Comparison of ENCODE assay signal across 19 cellular contexts in genomic region chr1:34066921-34067603, GRCh38.
A peak's percentile ranks its signal among the peaks of the same experiment; 100 is the strongest.
DNase-seq lines count a peak whose midpoint lies in the region; ATAC-seq, FAIRE-seq and TF ChIP-seq lines count a peak whose summit lies in the region.
"Had no signal": no experiment of that assay in that cellular context is flagged by ENCODE, and none has a peak within 500 bp of the region (broad histone marks: within the 10 kb centered on the region; RNA-seq: fewer than 3 reads in every experiment).

No MANE protein-coding gene starts in this region.

- H4K20me1 ChIP-seq in IMR-90 (ENCODE audit: insufficient read depth, low read length): no peaks in the 10 kb centered on the region
- H4K20me1 ChIP-seq: BLaER1 had no signal

- H3K36me3 ChIP-seq in IMR-90 (ENCODE audit: control insufficient read depth, insufficient read depth, low read length): no peaks in the 10 kb centered on the region
- no peaks in the 10 kb centered on the region for H3K36me3 ChIP-seq in bronchial epithelial cell (ENCODE audit: control insufficient read depth, insufficient read depth, low read length)
- H3K36me3 ChIP-seq: BLaER1, stomach had no signal

- H2AFZ ChIP-seq in IMR-90 (replicated peaks; ENCODE audit: low read length, poor library complexity): no peak overlapping the region

- dilution Hi-C loops in IMR-90 (cut with HindIII; ENCODE audit: low sequenced_read_pairs, unreplicated experiment): no loop called here

- TF ChIP-seq POLR2A in IMR-90 (IDR thresholded peaks at IDR 0.05; ENCODE audit: low read depth, low read length): no peak

- H3K27ac Mint-ChIP-seq in CD4-positive, alpha-beta T cell: no peak overlapping the region
- H3K27ac Mint-ChIP-seq: activated naive CD4-positive, alpha-beta T cell treated with anti-CD3 and anti-CD28 coated beads, Interleukin-2, amount 50 U/mL, for 24 hours; mesothelial cell of epicardium had no signal

- no peaks in the 10 kb centered on the region for H3K4me1 Mint-ChIP-seq in CD4-positive, alpha-beta T cell (ENCODE audit: low read depth)
- H3K4me1 Mint-ChIP-seq: activated naive CD4-positive, alpha-beta T cell treated with anti-CD3 and anti-CD28 coated beads, Interleukin-2, amount 50 U/mL, for 24 hours; mesothelial cell of epicardium had no signal

- in situ Hi-C loops in IMR-90 (cut with MboI; ENCODE audit: low sequenced_read_pairs): no loop called here

- H3K56ac ChIP-seq in IMR-90 (ENCODE audit: extremely low read depth, insufficient read depth, low read length): no peak overlapping the region

- H2AK9ac ChIP-seq in IMR-90 (replicated peaks; ENCODE audit: low read depth, low read length, poor library complexity): no peak overlapping the region

- H3K36me3 Mint-ChIP-seq in CD4-positive, alpha-beta T cell (ENCODE audit: low read depth): no peaks in the 10 kb centered on the region
- H3K36me3 Mint-ChIP-seq: activated naive CD4-positive, alpha-beta T cell treated with anti-CD3 and anti-CD28 coated beads, Interleukin-2, amount 50 U/mL, for 24 hours; mesothelial cell of epicardium had no signal

- no TSS peak for BruUV-seq in IMR-90 (replicated peaks; lab: Mats Ljungman, UMichigan)

- no peak overlapping the region for H2AK5ac ChIP-seq in IMR-90 (ENCODE audit: low read depth, low read length)

- no peak overlapping the region for H4K8ac ChIP-seq in IMR-90 (ENCODE audit: low read depth in 2 of 2, low read length in 2 of 2)

- H2BK120ac ChIP-seq in IMR-90 (ENCODE audit: low read depth, low read length): no peak overlapping the region

- DNase-seq in AG20443 (ENCODE audit: low spot score) (peak; percentile 92), IMR-90 (peak; percentile 33), bronchial epithelial cell (ENCODE audit: low read depth) (peak; percentile 11), renal cortical epithelial cell (ENCODE audit: low read depth) (peak; percentile 16), NCI-H187 treated with DMSO at 0.1 percent for 48 hours (lab: John Stamatoyannopoulos, UW) (no peak)
- no peak for DNase-seq in CD4-positive, alpha-beta T cell
- DNase-seq: activated CD4-positive, alpha-beta T cell treated with anti-CD3 and anti-CD28 coated beads, Interleukin-2, amount 50 U/mL, for 1 hour; activated T-cell treated with anti-CD3 and anti-CD28 coated beads for 4 hours; NCI-H1092 treated with DMSO at 0.1 percent for 48 hours; NCI-H82; right cardiac atrium; stimulated activated CD4-positive, alpha-beta T cell treated with anti-CD3 and anti-CD28 coated beads, Interleukin-2, amount 100 ng/mL, for 24 hours; stomach had no signal

- H3K9me3 ChIP-seq in IMR-90 (ENCODE audit: control insufficient read depth, insufficient read depth, low read length): peaks cover 18% of the 10 kb centered on the region
- H3K9me3 ChIP-seq in CD4-positive, alpha-beta T cell (ENCODE audit: control insufficient read depth, low read length): no peaks in the 10 kb centered on the region
- H3K9me3 ChIP-seq: stomach had no signal

- H3K9me3 Mint-ChIP-seq in CD4-positive, alpha-beta T cell: no peaks in the 10 kb centered on the region
- H3K9me3 Mint-ChIP-seq: activated naive CD4-positive, alpha-beta T cell treated with anti-CD3 and anti-CD28 coated beads, Interleukin-2, amount 50 U/mL, for 24 hours had no signal

- POLR2A ChIA-PET in IMR-90 (lab: Charles Lee; ENCODE audit: unreplicated experiment): no interaction called here
- POLR2A ChIA-PET in CD4-positive, alpha-beta T cell (lab: Charles Lee): no interaction called here

- no peaks in the 10 kb centered on the region for H3K79me1 ChIP-seq in IMR-90 (ENCODE audit: low read depth in 1 of 2, low read length in 2 of 2)

- no peak for FAIRE-seq in bronchial epithelial cell (lab: Jason Lieb, UNC)

- H3K14ac ChIP-seq in IMR-90 (replicated peaks; ENCODE audit: low read depth, low read length): no peak overlapping the region

- no peaks in the 10 kb centered on the region for H3K9me1 ChIP-seq in IMR-90 (ENCODE audit: insufficient read depth, low read length)

- CTCF ChIA-PET in IMR-90 (lab: Yijun Ruan, JAX): no interaction called here
- CTCF ChIA-PET in CD4-positive, alpha-beta T cell (lab: Charles Lee): no interaction called here

- TF ChIP-seq CTCF in IMR-90 (conservative IDR thresholded peaks at IDR 0.05; ENCODE audit: low read depth, low read length) (no peak), bronchial epithelial cell (IDR thresholded peaks at IDR 0.05; ENCODE audit: insufficient read depth, low read length, severe bottlenecking) (no peak)
- TF ChIP-seq CTCF in CD4-positive, alpha-beta T cell (IDR thresholded peaks at IDR 0.05): no peak

- no peak overlapping the region for H3K4me3 Mint-ChIP-seq in CD4-positive, alpha-beta T cell
- H3K4me3 Mint-ChIP-seq: activated naive CD4-positive, alpha-beta T cell treated with anti-CD3 and anti-CD28 coated beads, Interleukin-2, amount 50 U/mL, for 24 hours; mesothelial cell of epicardium had no signal

- no peak for TF ChIP-seq RAD21 in IMR-90 (IDR thresholded peaks at IDR 0.05; ENCODE audit: low read length)

- WGBS in IMR-90 (ENCODE audit: extremely low coverage in 2 of 2, insufficient read length in 1 of 2), 2 experiments: no CpG with 5 or more reads among the region's 6 CpGs

- intact Hi-C loops in IMR-90 (cut with micrococcal nuclease): no loop called here
- intact Hi-C loops in CD4-positive, alpha-beta T cell (cut with DNase I, micrococcal nuclease): no loop called here

- no peak overlapping the region for H3K9ac ChIP-seq in IMR-90 (ENCODE audit: low read depth, low read length)
- H3K9ac ChIP-seq: BLaER1 had no signal

- no peak overlapping the region for H4K5ac ChIP-seq in IMR-90 (ENCODE audit: low read depth, low read length)

- no peaks in the 10 kb centered on the region for H3K4me1 ChIP-seq in IMR-90 (ENCODE audit: control insufficient read depth, insufficient read depth, low read length)
- H3K4me1 ChIP-seq: BLaER1, stomach had no signal

- H3K27me3 Mint-ChIP-seq in CD4-positive, alpha-beta T cell: peaks cover 35% of the 10 kb centered on the region

- H3K27ac ChIP-seq in IMR-90 (ENCODE audit: insufficient read depth, low read length): no peak overlapping the region
- no peak overlapping the region for H3K27ac ChIP-seq in CD4-positive, alpha-beta T cell (ENCODE audit: low read depth, low read length)
- H3K27ac ChIP-seq: BLaER1, stomach had no signal

- ATAC-seq in IMR-90 (ENCODE audit: low read depth) (peak; percentile 85), HG03520 (IDR thresholded peaks at IDR 0.05; ENCODE audit: unreplicated experiment) (no peak), HG02870 (IDR thresholded peaks at IDR 0.05; ENCODE audit: unreplicated experiment) (no peak)
- no peak for ATAC-seq in CD4-positive, alpha-beta T cell (ENCODE audit: poor library complexity)
- ATAC-seq: Panc1, right cardiac atrium had no signal

- H2BK15ac ChIP-seq in IMR-90 (ENCODE audit: low read depth, low read length): no peak overlapping the region

- H3K4ac ChIP-seq in IMR-90 (ENCODE audit: low read depth, low read length): no peak overlapping the region

- no peak overlapping the region for H4K91ac ChIP-seq in IMR-90 (ENCODE audit: insufficient read depth, low read depth, low read length)

- H2BK5ac ChIP-seq in IMR-90 (ENCODE audit: low read depth, low read length, poor library complexity, severe bottlenecking): no peak overlapping the region

- no peak overlapping the region for H3K23ac ChIP-seq in IMR-90 (ENCODE audit: low read depth, low read length)

- no peaks in the 10 kb centered on the region for H3K27me3 ChIP-seq in IMR-90 (ENCODE audit: control insufficient read depth, insufficient read depth, low read length)
- H3K27me3 ChIP-seq in bronchial epithelial cell (ENCODE audit: control insufficient read depth, insufficient read depth, low read length): no peaks in the 10 kb centered on the region
- peaks cover 3% of the 10 kb centered on the region for H3K27me3 ChIP-seq in CD4-positive, alpha-beta T cell (ENCODE audit: control insufficient read depth, insufficient read depth, low read length)
- H3K27me3 ChIP-seq: BLaER1 had no signal

- H2BK20ac ChIP-seq in IMR-90 (ENCODE audit: low read depth, low read length): no peak overlapping the region

- H3K18ac ChIP-seq in IMR-90 (ENCODE audit: low read depth, low read length): no peak overlapping the region

- no peak overlapping the region for H3K4me2 ChIP-seq in IMR-90 (ENCODE audit: low read depth, low read length)
- H3K4me2 ChIP-seq: BLaER1 had no signal

- H3K4me3 ChIP-seq in IMR-90 (ENCODE audit: insufficient read depth, low read depth, low read length) (no peak overlapping the region), bronchial epithelial cell (ENCODE audit: low read depth, low read length) (no peak overlapping the region)
- H3K4me3 ChIP-seq: BLaER1, stomach had no signal

TF ChIP-seq in IMR-90, 13 proteins besides CTCF, POLR2A, EP300 and RAD21:
- TF ChIP-seq MAZ (IDR thresholded peaks at IDR 0.05; ENCODE audit: borderline replicate concordance, low read depth, low read length): no peak
- TF ChIP-seq USF2 (IDR thresholded peaks at IDR 0.05; ENCODE audit: low read depth, low read length): no peak
- no peak for TF ChIP-seq BHLHE40 (IDR thresholded peaks at IDR 0.05; ENCODE audit: low read depth, low read length)
- no peak for TF ChIP-seq FOS (IDR thresholded peaks at IDR 0.05; ENCODE audit: low read depth, low read length)
TF ChIP-seq in IMR-90: peak in this region for 0.

Comparison
In these comparisons a context has a peak if more than half of its experiments do, and no peak if none do; other contexts are left out.
1. DNase-seq: peak in AG20443 (single experiment), IMR-90 (single experiment), bronchial epithelial cell (single experiment) and renal cortical epithelial cell (single experiment); none in CD4-positive, alpha-beta T cell (0 of 10) and NCI-H187 treated with DMSO at 0.1 percent for 48 hours (single experiment).